In genomic region chr15:45587861-45588170, GRCh38 we compare ENCODE assay signal across 8 cellular contexts. TPM values are rescaled to one million over a fixed set of nuclear protein-coding genes. Genes with fewer than 3 reads are reported as not detected.
A peak's percentile ranks its signal among the peaks of the same experiment; 100 is the strongest.
DNase-seq lines count a peak whose midpoint lies in the region; ATAC-seq and TF ChIP-seq lines count a peak whose summit lies in the region.

No MANE protein-coding gene starts in this region.

- H3K36me3 Mint-ChIP-seq in natural killer cell = no peaks in the 10 kb centered on the region

- peak overlapping the region; percentile 99 to 100 for H3K27ac Mint-ChIP-seq in natural killer cell

- H3K4me3 ChIP-seq in AG10803 (ENCODE audit: low read length) (peak overlapping the region; percentile 64), LNCaP clone FGC (ENCODE audit: low read depth, low read length) (peak overlapping the region; percentile 96), duodenal mucosa (ENCODE audit: low read depth in 1 of 2, low read length in 2 of 2) (peak overlapping the region; percentile 94 to 96)

- no peaks in the 10 kb centered on the region for H3K9me3 ChIP-seq in duodenal mucosa (ENCODE audit: control insufficient read depth in 1 of 2, low read length in 2 of 2)

- peak overlapping the region; percentile 97 for H3K4me3 Mint-ChIP-seq in natural killer cell

- no peak for ATAC-seq in natural killer cell
- ATAC-seq in GM19395 (IDR thresholded peaks at IDR 0.05; ENCODE audit: unreplicated experiment) = no peak

- H3K4me1 Mint-ChIP-seq in natural killer cell = peaks cover 39% of the 10 kb centered on the region in 2 donors

- no peaks in the 10 kb centered on the region for H3K9me3 Mint-ChIP-seq in natural killer cell

- no peak for DNase-seq in AG10803 (ENCODE audit: low read depth)
- DNase-seq in LNCaP clone FGC (ENCODE audit: low read depth) = no peak
- no peak for DNase-seq in natural killer cell
- DNase-seq in DMS 273 treated with DMSO at 0.1 percent for 48 hours (lab: John Stamatoyannopoulos, UW) = no peak
- DNase-seq in GM13976 (ENCODE audit: low spot score) = no peak
- no peak for DNase-seq in NCI-H128 (lab: John Stamatoyannopoulos, UW; ENCODE audit: unreplicated experiment)

- peaks cover 0 to 1% of the 10 kb centered on the region in 2 donors for H3K36me3 ChIP-seq in duodenal mucosa (ENCODE audit: control insufficient read depth in 1 of 2, insufficient read depth in 2 of 2, low read length in 2 of 2)

- no peaks in the 10 kb centered on the region for H3K27me3 ChIP-seq in duodenal mucosa (ENCODE audit: control insufficient read depth in 1 of 2, insufficient read depth in 2 of 2, low read length in 2 of 2)

- intact Hi-C loops in natural killer cell (cut with micrococcal nuclease) = loop anchor here (1.0 to 10.0 kb wide), 3 partner anchors 186 to 873 kb away; partner anchors contain the start of genes B2M and PATL2

- TF ChIP-seq CTCF in AG10803 (conservative IDR thresholded peaks at IDR 0.05; ENCODE audit: low read length) (no peak), LNCaP clone FGC (IDR thresholded peaks at IDR 0.05; ENCODE audit: control insufficient read depth, extremely low read depth, insufficient read depth) (no peak), natural killer cell (IDR thresholded peaks at IDR 0.05) (no peak), GM13976 (IDR thresholded peaks at IDR 0.05; ENCODE audit: borderline replicate concordance, control extremely low read depth, extremely low read depth, insufficient read depth, missing control alignments) (no peak)

- peak overlapping the region; percentile 99 for H3K9ac ChIP-seq in duodenal mucosa (ENCODE audit: low read depth in 1 of 2, low read length in 2 of 2)

- H3K27me3 Mint-ChIP-seq in natural killer cell (ENCODE audit: low read depth in 2 of 2) = peaks cover 0 to under 1% of the 10 kb centered on the region in 2 donors

- H3K4me1 ChIP-seq in duodenal mucosa (ENCODE audit: control insufficient read depth in 1 of 2, insufficient read depth in 2 of 2, low read length in 2 of 2) = peaks cover 27 to 28% of the 10 kb centered on the region in 2 donors

- H3K27ac ChIP-seq in duodenal mucosa (ENCODE audit: low read depth, low read length) = peak overlapping the region; percentile 98

- in situ Hi-C loops in GM13976 (cut with MboI; ENCODE audit: low sequenced_read_pairs, unreplicated experiment) = no loop called here

RNA-seq across cellular contexts. Expression of gene BLOC1S6, which starts 0.6 kb away (rescaled TPM):
- total RNA-seq in natural killer cell = 10 to 100 TPM; 63.4 to 81.3 (median 65.6) TPM

RNA-seq across cellular contexts. Expression of gene SQOR, which starts 47.0 kb away (rescaled TPM):
- total RNA-seq in natural killer cell = 10 to 100 TPM; 22.8 to 36.5 (median 29.9) TPM
